Comparison of ENCODE assay signal across 24 cellular contexts in genomic region chr2:23630111-23630480, GRCh38.
DNase-seq lines count a peak whose midpoint lies in the region; ATAC-seq and TF ChIP-seq lines count a peak whose summit lies in the region.
"Had no signal": no experiment of that assay in that cellular context is flagged by ENCODE, and none has a peak within 500 bp of the region (broad histone marks: within the 10 kb centered on the region; RNA-seq: fewer than 3 reads in every experiment).

No MANE protein-coding gene starts in this region.

- no peak overlapping the region for H3K18ac ChIP-seq in H9 (ENCODE audit: insufficient read length, low read depth, low read length)

- H4K20me1 ChIP-seq in H9 (ENCODE audit: control insufficient read depth, insufficient read depth, insufficient read length), result no peaks in the 10 kb centered on the region

- intact Hi-C loops in spleen (cut with DNase I; ENCODE audit: low total_unique reads) (no loop called here), MCF 10A (cut with micrococcal nuclease) (no loop called here)
- intact Hi-C loops in activated CD4-positive, alpha-beta T cell treated with anti-CD3 and anti-CD28 coated beads for 36 hours (cut with DNase I, micrococcal nuclease), result no loop called here

- no peak overlapping the region for H3K56ac ChIP-seq in H9 (ENCODE audit: insufficient read length, low read depth, low read length)

- H3K9me3 ChIP-seq in H9 (ENCODE audit: control insufficient read depth, low read depth, low read length) (no peaks in the 10 kb centered on the region), spleen (no peaks in the 10 kb centered on the region)
- H3K9me3 ChIP-seq: A549; BLaER1 treated with 17β-estradiol and CSF1 and Interleukin-3, amounts not matched to agents 10 nM and 100 nM had no signal

- no peak for TF ChIP-seq CTCF in H9 (conservative IDR thresholded peaks at IDR 0.05)
- no peak for TF ChIP-seq CTCF in glutamatergic neuron (IDR thresholded peaks at IDR 0.05; ENCODE audit: partially characterized antibody, unreplicated experiment)
- TF ChIP-seq CTCF in neural crest cell (conservative IDR thresholded peaks at IDR 0.05), result no peak
- TF ChIP-seq CTCF in spleen (IDR thresholded peaks at IDR 0.05 in 8 of 11, conservative IDR thresholded peaks at IDR 0.05 in 3 of 11), result no peak
- TF ChIP-seq CTCF in MCF 10A (IDR thresholded peaks at IDR 0.05; ENCODE audit: unreplicated experiment), result no peak

- H3K4me1 ChIP-seq in H9 (ENCODE audit: insufficient read depth, low read length) (no peaks in the 10 kb centered on the region), spleen (no peaks in the 10 kb centered on the region)
- H3K4me1 ChIP-seq: A549; BLaER1 treated with 17β-estradiol and CSF1 and Interleukin-3, amounts not matched to agents 10 nM and 100 nM had no signal

- H3K36me3 Mint-ChIP-seq in H9 (ENCODE audit: insufficient read depth in 1 of 3, low read depth in 3 of 3) (peaks cover 0 to 2% (median 0%) of the 10 kb centered on the region in 3 experiments; a peak in 2 of 7 replicates), glutamatergic neuron (ENCODE audit: unreplicated experiment) (peaks cover 8% of the 10 kb centered on the region), neural crest cell (ENCODE audit: low read depth) (no peaks in the 10 kb centered on the region), MCF 10A (ENCODE audit: insufficient read depth, unreplicated experiment) (peaks cover 4% of the 10 kb centered on the region)
- H3K36me3 Mint-ChIP-seq in activated CD4-positive, alpha-beta T cell treated with anti-CD3 and anti-CD28 coated beads for 36 hours (ENCODE audit: low read depth), result no peaks in the 10 kb centered on the region

- DNase-seq in H9, result no peak
- DNase-seq in glutamatergic neuron, result no peak
- DNase-seq in neural crest cell (ENCODE audit: low read depth, low spot score), result no peak
- DNase-seq in spleen, result peak; percentile 64
- no peak for DNase-seq in COR-L47 (lab: John Stamatoyannopoulos, UW)
- DNase-seq in MCF 10A (ENCODE audit: unreplicated experiment), result no peak
- no peak for DNase-seq in activated CD4-positive, alpha-beta T cell treated with anti-CD3 and anti-CD28 coated beads for 36 hours
- DNase-seq: AML-193; CD4-positive, alpha-beta T cell; GOT3; NCI-H1092; NCI-H1417 treated with DMSO at 0.1 percent for 48 hours; NCI-H187; NCI-H2081 treated with DMSO at 0.1 percent for 48 hours; NCI-H2171; NCI-H226; NCI-H510A; NCI-H69; SHP77 treated with DMSO at 0.1 percent for 48 hours had no signal

- H2BK120ac ChIP-seq in H9 (ENCODE audit: low read depth, low read length, poor library complexity, severe bottlenecking), result no peak overlapping the region

- H3K23ac ChIP-seq in H9 (ENCODE audit: insufficient read length, low read depth, low read length), result no peak overlapping the region

- H3K4me3 ChIP-seq in spleen, result no peak overlapping the region
- H3K4me3 ChIP-seq: A549; BLaER1 treated with 17β-estradiol and CSF1 and Interleukin-3, amounts not matched to agents 10 nM and 100 nM had no signal

- H3K27ac Mint-ChIP-seq in H9, result peak overlapping the region in 2 of 3 experiments; percentile 16 to 19; a peak in 2 of 7 replicates
- H3K27ac Mint-ChIP-seq in glutamatergic neuron (ENCODE audit: unreplicated experiment), result peak overlapping the region; percentile 34
- peak overlapping the region; percentile 2 for H3K27ac Mint-ChIP-seq in neural crest cell (ENCODE audit: unreplicated experiment)
- no peak overlapping the region for H3K27ac Mint-ChIP-seq in MCF 10A (ENCODE audit: low read depth, unreplicated experiment)
- H3K27ac Mint-ChIP-seq in activated CD4-positive, alpha-beta T cell treated with anti-CD3 and anti-CD28 coated beads for 36 hours, result no peak overlapping the region
- H3K27ac Mint-ChIP-seq: CD4-positive, alpha-beta T cell had no signal

- POLR2A ChIA-PET in MCF 10A (lab: Yijun Ruan, JAX), result no interaction called here
- POLR2A ChIA-PET in activated CD4-positive, alpha-beta T cell treated with anti-CD3 and anti-CD28 coated beads for 36 hours (lab: Charles Lee), result no interaction called here

- H3K36me3 ChIP-seq in spleen, result no peaks in the 10 kb centered on the region
- H3K36me3 ChIP-seq: BLaER1 treated with 17β-estradiol and CSF1 and Interleukin-3, amounts not matched to agents 10 nM and 100 nM had no signal

- H2AFZ ChIP-seq in H9 (ENCODE audit: low read length), result no peak overlapping the region

- no peak overlapping the region for H3K27ac ChIP-seq in H9 (ENCODE audit: insufficient read length, low read depth, low read length)
- no peak overlapping the region for H3K27ac ChIP-seq in spleen
- H3K27ac ChIP-seq: A549; BLaER1 treated with 17β-estradiol and CSF1 and Interleukin-3, amounts not matched to agents 10 nM and 100 nM; RWPE1 had no signal

- peaks cover 18 to 22% of the 10 kb centered on the region in 2 experiments for H3K4me1 Mint-ChIP-seq in H9
- peaks cover 12% of the 10 kb centered on the region for H3K4me1 Mint-ChIP-seq in glutamatergic neuron (ENCODE audit: low read depth, unreplicated experiment)
- H3K4me1 Mint-ChIP-seq in neural crest cell, result peaks cover 37% of the 10 kb centered on the region
- no peaks in the 10 kb centered on the region for H3K4me1 Mint-ChIP-seq in MCF 10A (ENCODE audit: insufficient read depth, unreplicated experiment)
- H3K4me1 Mint-ChIP-seq in activated CD4-positive, alpha-beta T cell treated with anti-CD3 and anti-CD28 coated beads for 36 hours, result no peaks in the 10 kb centered on the region

- TF ChIP-seq POLR2A in spleen (IDR thresholded peaks at IDR 0.05), result no peak

- no peak overlapping the region for H2BK20ac ChIP-seq in H9 (ENCODE audit: low read depth, low read length, poor library complexity, severe bottlenecking)

- H3T11ph ChIP-seq in H9 (ENCODE audit: low read length), result no peak overlapping the region

- no peaks in the 10 kb centered on the region for H3K79me1 ChIP-seq in H9 (ENCODE audit: insufficient read depth, low read depth, low read length, poor library complexity, severe bottlenecking)

- ATAC-seq in activated CD4-positive, alpha-beta T cell treated with anti-CD3 and anti-CD28 coated beads for 36 hours, result no peak
- ATAC-seq: A549, HCT116, Panc1 had no signal

- H3K9me3 Mint-ChIP-seq in H9 (peaks cover 0 to 2% of the 10 kb centered on the region in 2 experiments; a peak in 1 of 5 replicates), glutamatergic neuron (ENCODE audit: unreplicated experiment) (peaks cover 10% of the 10 kb centered on the region), neural crest cell (no peaks in the 10 kb centered on the region), MCF 10A (ENCODE audit: unreplicated experiment) (no peaks in the 10 kb centered on the region)
- no peaks in the 10 kb centered on the region for H3K9me3 Mint-ChIP-seq in activated CD4-positive, alpha-beta T cell treated with anti-CD3 and anti-CD28 coated beads for 36 hours (ENCODE audit: low read depth)
- H3K9me3 Mint-ChIP-seq: CD4-positive, alpha-beta T cell had no signal

- H2BK12ac ChIP-seq in H9 (ENCODE audit: insufficient read length, low read depth, low read length), result no peak overlapping the region

- H4K8ac ChIP-seq in H9 (replicated peaks; ENCODE audit: insufficient read length, low read depth, low read length), result no peak overlapping the region

- H3K14ac ChIP-seq in H9 (ENCODE audit: insufficient read depth, low read length), result peak overlapping the region; percentile 40; the same call in 1 of the 2 replicates

- no peak overlapping the region for H3K9ac ChIP-seq in H9 (ENCODE audit: extremely low read depth, insufficient read length, low read length)
- H3K9ac ChIP-seq: BLaER1 treated with 17β-estradiol and CSF1 and Interleukin-3, amounts not matched to agents 10 nM and 100 nM had no signal

- H3K27me3 Mint-ChIP-seq in H9 (ENCODE audit: low read depth) (no peaks in the 10 kb centered on the region), glutamatergic neuron (ENCODE audit: unreplicated experiment) (peaks cover 9% of the 10 kb centered on the region), neural crest cell (ENCODE audit: low read depth) (no peaks in the 10 kb centered on the region), MCF 10A (ENCODE audit: insufficient read depth, unreplicated experiment) (no peaks in the 10 kb centered on the region)
- no peaks in the 10 kb centered on the region for H3K27me3 Mint-ChIP-seq in activated CD4-positive, alpha-beta T cell treated with anti-CD3 and anti-CD28 coated beads for 36 hours
- H3K27me3 Mint-ChIP-seq: CD4-positive, alpha-beta T cell had no signal

- WGBS in H9 (ENCODE audit: extremely low coverage, insufficient read length, low lambda C conversion rate), result no CpG with 5 or more reads among the region's 6 CpGs
- WGBS in spleen, 5 donors, result 81 to 98% (median 93%) methylated on average over 6 of the region's 6 CpGs

- CTCF ChIA-PET in MCF 10A (lab: Yijun Ruan, JAX), result interaction anchor here (0.6 kb wide), 1 partner anchor 604 kb away, joined by 3 read pairs; no protein-coding TSS in a partner anchor
- CTCF ChIA-PET in activated CD4-positive, alpha-beta T cell treated with anti-CD3 and anti-CD28 coated beads for 36 hours (lab: Charles Lee), result no interaction called here

- H4K5ac ChIP-seq in H9 (ENCODE audit: insufficient read length, low read depth, low read length), result no peak overlapping the region

- no peak overlapping the region for H2AK5ac ChIP-seq in H9 (ENCODE audit: insufficient read length, low read length)

- no peak overlapping the region for H3K4me2 ChIP-seq in H9 (ENCODE audit: insufficient read depth, insufficient read length, low read length)
- H3K4me2 ChIP-seq: A549; BLaER1 treated with 17β-estradiol and CSF1 and Interleukin-3, amounts not matched to agents 10 nM and 100 nM had no signal

- BruUV-seq in MCF 10A (replicated peaks; lab: Mats Ljungman, UMichigan), result no TSS peak

- no peak overlapping the region for H4K91ac ChIP-seq in H9 (ENCODE audit: insufficient read length, low read depth, low read length)

- no peaks in the 10 kb centered on the region for H3K27me3 ChIP-seq in H9 (ENCODE audit: insufficient read depth, low read length)
- H3K27me3 ChIP-seq in spleen (replicated peaks in 1 of 7), result no peaks in the 10 kb centered on the region
- H3K27me3 ChIP-seq: BLaER1 treated with 17β-estradiol and CSF1 and Interleukin-3, amounts not matched to agents 10 nM and 100 nM had no signal

- no peak overlapping the region for H2BK5ac ChIP-seq in H9 (ENCODE audit: insufficient read length, low read length)

- no peak overlapping the region for H3K4ac ChIP-seq in H9 (ENCODE audit: low read depth, low read length)

- no peaks in the 10 kb centered on the region for H3K23me2 ChIP-seq in H9 (ENCODE audit: insufficient read length, low read depth, low read length, poor library complexity, severe bottlenecking)

- H3K4me3 Mint-ChIP-seq in H9, result no peak overlapping the region
- peak overlapping the region; percentile 36 for H3K4me3 Mint-ChIP-seq in glutamatergic neuron (ENCODE audit: unreplicated experiment)
- peak overlapping the region; percentile 18 for H3K4me3 Mint-ChIP-seq in neural crest cell
- no peak overlapping the region for H3K4me3 Mint-ChIP-seq in MCF 10A (ENCODE audit: unreplicated experiment)
- H3K4me3 Mint-ChIP-seq in activated CD4-positive, alpha-beta T cell treated with anti-CD3 and anti-CD28 coated beads for 36 hours, result no peak overlapping the region
- H3K4me3 Mint-ChIP-seq: CD4-positive, alpha-beta T cell had no signal

- no peak overlapping the region for H2BK15ac ChIP-seq in H9 (ENCODE audit: low read depth, low read length)

- H3K79me2 ChIP-seq in H9 (ENCODE audit: insufficient read depth, low read length), result no peaks in the 10 kb centered on the region

Comparison
In these comparisons a context has a peak if more than half of its experiments do, and no peak if none do; other contexts are left out.
1. H3K27ac Mint-ChIP-seq: peak in H9 (2 of 3), glutamatergic neuron (single experiment) and neural crest cell (single experiment); none in MCF 10A (single experiment) and activated CD4-positive, alpha-beta T cell treated with anti-CD3 and anti-CD28 coated beads for 36 hours (single experiment).
2. H3K4me3 Mint-ChIP-seq: peak in glutamatergic neuron (single experiment) and neural crest cell (single experiment); none in H9 (0 of 2), MCF 10A (single experiment) and activated CD4-positive, alpha-beta T cell treated with anti-CD3 and anti-CD28 coated beads for 36 hours (single experiment).